Comparison of ENCODE assay signal across 8 cellular contexts in the genomic region with DNA sequence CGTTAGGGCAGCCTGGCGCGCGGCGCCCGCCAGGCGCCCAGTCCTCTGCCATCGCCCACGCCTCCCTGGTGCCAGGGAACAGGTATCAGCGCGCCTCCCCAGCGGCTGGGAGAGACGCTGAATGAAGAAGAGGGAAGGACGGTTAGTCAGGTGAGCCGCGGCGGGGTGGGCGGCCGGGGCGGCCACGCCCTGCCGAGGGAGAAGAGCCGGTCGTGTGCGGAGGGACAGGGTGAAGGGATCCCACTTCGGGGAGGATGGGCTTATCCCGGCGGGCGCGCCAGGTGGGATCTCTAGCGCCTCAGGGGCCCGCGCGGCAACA. TPM values are rescaled to one million over a fixed set of nuclear protein-coding genes. Genes with fewer than 3 reads are reported as not detected.
DNase-seq lines count a peak whose midpoint lies in the region; ATAC-seq lines count a peak whose summit lies in the region.

No MANE protein-coding gene starts in this region.

- no peaks in the 10 kb centered on the region for H3K36me3 Mint-ChIP-seq in T-helper 17 cell (ENCODE audit: low read depth)
- H3K36me3 Mint-ChIP-seq in stimulated activated effector memory CD8-positive, alpha-beta T cell treated with anti-CD3 and anti-CD28 coated beads, Interleukin-12 subunit alpha, Interleukin-12 subunit beta, amount 100 ng/mL, for 72 hours = peaks cover 32% of the 10 kb centered on the region

- no peaks in the 10 kb centered on the region; the same call in 1 of the 2 replicates for H3K36me3 ChIP-seq in H7 (replicated peaks; ENCODE audit: control insufficient read depth, insufficient read depth, low read length)

- H3K4me3 ChIP-seq in H7 (ENCODE audit: insufficient read depth, low read depth, low read length) (peak overlapping the region; percentile 96), right cardiac atrium (ENCODE audit: low read length) (peak overlapping the region; percentile 70)

- peak overlapping the region; percentile 40 for H3K27ac ChIP-seq in right cardiac atrium (ENCODE audit: low read length)

- intact Hi-C loops in right cardiac atrium (cut with DNase I) = loop anchor here in 2 of 4 donors (5.0 to 10.0 kb wide), 5 partner anchors 35 to 578 kb away; no protein-coding TSS in a partner anchor

- DNase-seq in H7 (no peak), T-helper 17 cell (no peak), right cardiac atrium (no peak), left lobe of liver (ENCODE audit: low spot score) (no peak), NCI-H524 (lab: John Stamatoyannopoulos, UW) (no peak), NCI-H69 (lab: John Stamatoyannopoulos, UW) (no peak)
- DNase-seq in stimulated activated effector memory CD8-positive, alpha-beta T cell treated with anti-CD3 and anti-CD28 coated beads, Interleukin-12 subunit alpha, Interleukin-12 subunit beta, amount 100 ng/mL, for 72 hours (ENCODE audit: low spot score in 2 of 2) = no peak

- H3K27me3 Mint-ChIP-seq in T-helper 17 cell = no peaks in the 10 kb centered on the region

- no peaks in the 10 kb centered on the region for H3K4me1 ChIP-seq in right cardiac atrium (ENCODE audit: control insufficient read depth, insufficient read depth, low read length)

- ATAC-seq in T-helper 17 cell = no peak
- ATAC-seq in right cardiac atrium = no peak
- ATAC-seq in stimulated activated effector memory CD8-positive, alpha-beta T cell treated with anti-CD3 and anti-CD28 coated beads, Interleukin-12 subunit alpha, Interleukin-12 subunit beta, amount 100 ng/mL, for 72 hours = no peak
- ATAC-seq in left lobe of liver = no peak
- no peak for ATAC-seq in GM18858 (IDR thresholded peaks at IDR 0.05; ENCODE audit: unreplicated experiment)

- H3K27me3 ChIP-seq in H7 (ENCODE audit: control insufficient read depth, insufficient read depth, low read length) = no peaks in the 10 kb centered on the region
- H3K27me3 ChIP-seq in right cardiac atrium (ENCODE audit: control insufficient read depth, insufficient read depth) = no peaks in the 10 kb centered on the region

- under 1% methylated on average over 34 of the region's 34 CpGs for WGBS in right cardiac atrium

- H3K9me3 Mint-ChIP-seq in stimulated activated effector memory CD8-positive, alpha-beta T cell treated with anti-CD3 and anti-CD28 coated beads, Interleukin-12 subunit alpha, Interleukin-12 subunit beta, amount 100 ng/mL, for 72 hours = no peaks in the 10 kb centered on the region

- no peaks in the 10 kb centered on the region for H3K9me3 ChIP-seq in T-helper 17 cell (ENCODE audit: control insufficient read depth, low read length, poor library complexity, severe bottlenecking)
- no peaks in the 10 kb centered on the region for H3K9me3 ChIP-seq in right cardiac atrium (ENCODE audit: control insufficient read depth, low read length)

- peak overlapping the region; percentile 99 for H3K4me3 Mint-ChIP-seq in T-helper 17 cell
- H3K4me3 Mint-ChIP-seq in stimulated activated effector memory CD8-positive, alpha-beta T cell treated with anti-CD3 and anti-CD28 coated beads, Interleukin-12 subunit alpha, Interleukin-12 subunit beta, amount 100 ng/mL, for 72 hours = peak overlapping the region; percentile 79

- H3K27ac Mint-ChIP-seq in T-helper 17 cell = peak overlapping the region; percentile 97
- peak overlapping the region; percentile 96 for H3K27ac Mint-ChIP-seq in stimulated activated effector memory CD8-positive, alpha-beta T cell treated with anti-CD3 and anti-CD28 coated beads, Interleukin-12 subunit alpha, Interleukin-12 subunit beta, amount 100 ng/mL, for 72 hours

- peaks cover 21% of the 10 kb centered on the region for H3K4me1 Mint-ChIP-seq in T-helper 17 cell
- H3K4me1 Mint-ChIP-seq in stimulated activated effector memory CD8-positive, alpha-beta T cell treated with anti-CD3 and anti-CD28 coated beads, Interleukin-12 subunit alpha, Interleukin-12 subunit beta, amount 100 ng/mL, for 72 hours = peaks cover 17% of the 10 kb centered on the region

RNA-seq across cellular contexts. Expression of gene ARL4A, which starts 0.6 kb away (rescaled TPM):
- total RNA-seq in H7 (2014; rRNA removed; shearing (Covaris generic)) = 25.3 and 28.5 TPM in 2 replicates
- 100 to 1,000 TPM in 1 of 2 donors, 10 to 100 TPM in 1; 92.1 to 122 TPM for total RNA-seq in T-helper 17 cell
- 10 to 100 TPM in 3 of 4 donors, 1 to 10 TPM in 1; 9.6 to 19.7 (median 12.6) TPM for total RNA-seq in right cardiac atrium
- 10.3 TPM for polyA plus RNA-seq in right cardiac atrium
- 5.8 TPM for total RNA-seq in left lobe of liver
